Comparison of ENCODE assay signal across 8 cellular contexts in the genomic region with DNA sequence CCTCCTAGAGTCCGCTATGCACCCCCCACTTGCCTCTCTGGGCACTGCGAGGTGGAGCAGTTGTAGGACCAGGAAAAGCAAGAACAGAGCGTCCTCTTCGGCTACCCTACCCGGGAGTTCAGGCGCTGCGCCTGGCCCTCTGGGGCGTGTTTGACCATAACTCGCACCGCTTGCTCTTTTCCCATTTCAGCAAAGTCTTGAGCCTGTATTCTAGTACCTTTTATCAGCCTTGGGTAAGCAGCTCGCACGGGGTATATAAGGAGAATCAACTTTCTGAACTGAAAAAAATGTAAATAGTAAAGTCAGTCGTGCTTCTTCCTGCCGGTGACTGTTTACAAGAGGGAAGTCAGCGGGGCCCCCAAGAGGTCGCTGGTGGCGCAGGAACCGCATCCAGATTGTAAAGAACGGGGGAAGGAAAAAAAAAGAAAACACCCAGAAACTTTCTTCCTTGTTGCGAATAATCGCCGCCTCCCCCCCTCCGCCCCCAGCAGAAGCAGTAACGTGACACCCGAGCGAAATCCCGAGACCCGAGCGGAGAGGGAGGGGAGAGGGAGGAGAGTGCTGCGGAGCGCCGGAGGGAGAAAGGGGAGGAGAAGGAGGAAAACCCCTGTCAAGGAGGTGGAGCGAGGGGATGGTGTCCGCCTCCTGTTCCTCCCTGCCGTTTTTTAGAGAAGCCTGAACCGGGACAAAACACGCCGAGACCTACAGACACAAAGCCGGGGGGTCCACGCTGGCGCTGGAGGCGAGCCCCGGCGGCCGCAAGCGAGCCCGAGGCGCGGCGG. TPM values are rescaled to one million over a fixed set of nuclear protein-coding genes. Genes with fewer than 3 reads are reported as not detected.
DNase-seq lines count a peak whose midpoint lies in the region; ATAC-seq and TF ChIP-seq lines count a peak whose summit lies in the region.

A gene with protein sequence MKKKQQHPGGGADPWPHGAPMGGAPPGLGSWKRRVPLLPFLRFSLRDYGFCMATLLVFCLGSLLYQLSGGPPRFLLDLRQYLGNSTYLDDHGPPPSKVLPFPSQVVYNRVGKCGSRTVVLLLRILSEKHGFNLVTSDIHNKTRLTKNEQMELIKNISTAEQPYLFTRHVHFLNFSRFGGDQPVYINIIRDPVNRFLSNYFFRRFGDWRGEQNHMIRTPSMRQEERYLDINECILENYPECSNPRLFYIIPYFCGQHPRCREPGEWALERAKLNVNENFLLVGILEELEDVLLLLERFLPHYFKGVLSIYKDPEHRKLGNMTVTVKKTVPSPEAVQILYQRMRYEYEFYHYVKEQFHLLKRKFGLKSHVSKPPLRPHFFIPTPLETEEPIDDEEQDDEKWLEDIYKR (plus strand): TSS at position 668 of the 782 bp plus-strand sequence. CDS start 401 bp downstream, outside the sequence.

- DNase-seq in GM10248 (ENCODE audit: extremely low spot score) (peak; percentile 65), NCI-H526 treated with DMSO at 0.1 percent for 48 hours (lab: John Stamatoyannopoulos, UW) (peak; percentile 34), epithelial cell of prostate (ENCODE audit: low read depth, low spot score) (no peak)
- DNase-seq in activated CD8-positive, alpha-beta memory T cell treated with anti-CD3 and anti-CD28 coated beads, Interleukin-2, amount 50 U/mL, for 48 hours = peak; percentile 69

- peak within 1 kb of the TSS; percentile 61 for H3K27ac ChIP-seq in epithelial cell of prostate

- peak; percentile 62 for TF ChIP-seq CTCF in GM10248 (IDR thresholded peaks at IDR 0.05; ENCODE audit: control extremely low read depth, extremely low read depth, low read depth, missing control alignments)

- H3K36me3 Mint-ChIP-seq in stimulated activated memory B cell treated with anti-CD40 and anti-IgM and Interleukin-4, amounts not matched to agents 10 μg/mL and 1 μg/mL and 100 μg/mL, for 72 hours = no peaks in the 10 kb centered on the region

- CTCF ChIA-PET in GM10248 (lab: Yijun Ruan, JAX) = interaction anchor here (1.0 to 2.8 kb wide), 5 partner anchors 10 to 186 kb away, joined by 3 to 13 read pairs (median 5); no protein-coding TSS in a partner anchor

- H3K4me3 Mint-ChIP-seq in stimulated activated memory B cell treated with anti-CD40 and anti-IgM and Interleukin-4, amounts not matched to agents 10 μg/mL and 1 μg/mL and 100 μg/mL, for 72 hours = peak within 1 kb of the TSS; percentile 100

- no peaks in the 10 kb centered on the region for H3K27me3 Mint-ChIP-seq in stimulated activated memory B cell treated with anti-CD40 and anti-IgM and Interleukin-4, amounts not matched to agents 10 μg/mL and 1 μg/mL and 100 μg/mL, for 72 hours

- ATAC-seq in HG02885 (IDR thresholded peaks at IDR 0.05; ENCODE audit: poor library complexity, unreplicated experiment) (peak; percentile 47), HG02763 (IDR thresholded peaks at IDR 0.05; ENCODE audit: unreplicated experiment) (no peak)
- peak; percentile 66 for ATAC-seq in stimulated activated memory B cell treated with anti-CD40 and anti-IgM and Interleukin-4, amounts not matched to agents 10 μg/mL and 1 μg/mL and 100 μg/mL, for 72 hours

- H3K9me3 ChIP-seq in mononuclear cell (ENCODE audit: low read depth, low read length) = no peaks in the 10 kb centered on the region

- peak within 1 kb of the TSS; percentile 65 for H3K4me3 ChIP-seq in mononuclear cell (ENCODE audit: low read length)

- H3K4me1 Mint-ChIP-seq in stimulated activated memory B cell treated with anti-CD40 and anti-IgM and Interleukin-4, amounts not matched to agents 10 μg/mL and 1 μg/mL and 100 μg/mL, for 72 hours = peaks cover 49% of the 10 kb centered on the region

- peaks cover 55% of the 10 kb centered on the region for H3K27me3 ChIP-seq in mononuclear cell (ENCODE audit: insufficient read depth, low read length)

- POLR2A ChIA-PET in GM10248 (lab: Yijun Ruan, JAX) = no interaction called here

- H3K27ac Mint-ChIP-seq in stimulated activated memory B cell treated with anti-CD40 and anti-IgM and Interleukin-4, amounts not matched to agents 10 μg/mL and 1 μg/mL and 100 μg/mL, for 72 hours = peak within 1 kb of the TSS; percentile 92

- no peaks in the 10 kb centered on the region for H3K9me3 Mint-ChIP-seq in stimulated activated memory B cell treated with anti-CD40 and anti-IgM and Interleukin-4, amounts not matched to agents 10 μg/mL and 1 μg/mL and 100 μg/mL, for 72 hours

- H3K4me1 ChIP-seq in mononuclear cell (ENCODE audit: insufficient read depth, low read length) = peaks cover 26% of the 10 kb centered on the region

RNA-seq across cellular contexts. Expression of the gene that starts here (rescaled TPM):
- total RNA-seq in mononuclear cell = 1.5 TPM
